Comparison of ENCODE assay signal across 11 cellular contexts in the genomic region with DNA sequence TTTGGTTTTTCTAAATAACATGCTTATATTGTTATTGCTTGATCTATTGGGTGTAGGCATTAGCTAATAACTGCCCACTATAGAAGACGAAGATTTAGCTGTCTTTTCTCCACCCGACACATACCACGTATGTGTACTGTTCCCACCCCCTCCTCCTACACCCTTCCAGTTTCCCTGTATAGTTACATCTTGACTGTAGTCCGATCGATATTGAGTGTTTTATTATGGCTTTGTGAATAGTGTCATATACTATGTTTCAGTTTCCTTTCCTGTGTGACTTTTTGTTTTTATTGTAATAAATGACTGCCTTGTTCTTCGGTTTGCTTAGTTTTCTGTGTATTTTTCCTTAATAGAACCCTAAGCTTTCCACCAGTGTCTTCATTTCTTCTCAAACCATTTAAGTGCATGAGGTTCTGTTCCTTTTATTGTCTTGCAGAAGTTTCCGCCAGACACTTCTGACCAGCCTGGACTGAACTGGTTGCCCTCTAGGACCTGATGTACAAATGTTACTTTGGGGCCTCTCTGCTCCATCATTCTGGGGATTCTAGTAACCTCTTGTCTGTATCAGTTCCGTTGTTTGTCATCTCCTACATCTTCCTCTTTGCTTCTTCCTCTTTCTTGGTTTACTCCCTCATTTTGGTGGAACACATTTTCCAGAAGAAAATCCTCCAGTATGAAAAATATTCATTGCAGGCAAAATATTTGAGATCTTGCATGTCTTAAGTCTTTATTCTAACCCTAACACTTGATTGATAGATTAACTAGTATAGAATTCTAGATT.
DNase-seq lines count a peak whose midpoint lies in the region; ATAC-seq and TF ChIP-seq lines count a peak whose summit lies in the region.
"Had no signal": no experiment of that assay in that cellular context is flagged by ENCODE, and none has a peak within 500 bp of the region (broad histone marks: within the 10 kb centered on the region; RNA-seq: fewer than 3 reads in every experiment).

No MANE protein-coding gene starts in this region.

- no peak for DNase-seq in activated naive CD8-positive, alpha-beta T cell treated with anti-CD3 and anti-CD28 coated beads, Interleukin-2, amount 50 U/mL, for 24 hours
- peak; percentile 97 for DNase-seq in MV-4-11 (lab: John Stamatoyannopoulos, UW)
- DNase-seq in stimulated activated effector memory CD8-positive, alpha-beta T cell treated with anti-CD3 and anti-CD28 coated beads, Interleukin-12 subunit alpha, Interleukin-12 subunit beta, amount 100 ng/mL, for 72 hours (ENCODE audit: low spot score in 2 of 2): no peak
- DNase-seq in H7: no peak
- DNase-seq in sigmoid colon: no peak
- no peak for DNase-seq in mesothelial cell of epicardium (ENCODE audit: low spot score in 2 of 2, unreplicated experiment in 2 of 2)
- DNase-seq: effector memory CD4-positive, alpha-beta T cell; NCI-H69 had no signal

- peaks cover 16% of the 10 kb centered on the region for H3K4me1 Mint-ChIP-seq in activated naive CD8-positive, alpha-beta T cell (ENCODE audit: low read depth)
- H3K4me1 Mint-ChIP-seq in activated naive CD8-positive, alpha-beta T cell treated with anti-CD3 and anti-CD28 coated beads, Interleukin-2, amount 50 U/mL, for 24 hours: peaks cover 61% of the 10 kb centered on the region
- peaks cover 8% of the 10 kb centered on the region for H3K4me1 Mint-ChIP-seq in stimulated activated effector memory CD8-positive, alpha-beta T cell treated with anti-CD3 and anti-CD28 coated beads, Interleukin-12 subunit alpha, Interleukin-12 subunit beta, amount 100 ng/mL, for 72 hours
- H3K4me1 Mint-ChIP-seq in mesothelial cell of epicardium: peaks cover 16% of the 10 kb centered on the region

- no peak for ATAC-seq in activated naive CD8-positive, alpha-beta T cell treated with anti-CD3 and anti-CD28 coated beads, Interleukin-2, amount 50 U/mL, for 24 hours
- peak; percentile 40 for ATAC-seq in HG02678 (IDR thresholded peaks at IDR 0.05; ENCODE audit: unreplicated experiment)
- peak; percentile 68 for ATAC-seq in stimulated activated effector memory CD8-positive, alpha-beta T cell treated with anti-CD3 and anti-CD28 coated beads, Interleukin-12 subunit alpha, Interleukin-12 subunit beta, amount 100 ng/mL, for 72 hours
- ATAC-seq: HCT116 had no signal

- no peak overlapping the region for H3K27ac ChIP-seq in sigmoid colon

- H3K4me3 Mint-ChIP-seq in activated naive CD8-positive, alpha-beta T cell: no peak overlapping the region
- H3K4me3 Mint-ChIP-seq in activated naive CD8-positive, alpha-beta T cell treated with anti-CD3 and anti-CD28 coated beads, Interleukin-2, amount 50 U/mL, for 24 hours: no peak overlapping the region
- no peak overlapping the region for H3K4me3 Mint-ChIP-seq in stimulated activated effector memory CD8-positive, alpha-beta T cell treated with anti-CD3 and anti-CD28 coated beads, Interleukin-12 subunit alpha, Interleukin-12 subunit beta, amount 100 ng/mL, for 72 hours
- no peak overlapping the region for H3K4me3 Mint-ChIP-seq in mesothelial cell of epicardium

- no peaks in the 10 kb centered on the region for H3K9me3 ChIP-seq in sigmoid colon

- 66 to 79% methylated on average over 8 of the region's 8 CpGs for WGBS in sigmoid colon, 2 donors

- H3K27me3 Mint-ChIP-seq in activated naive CD8-positive, alpha-beta T cell: peaks cover 7% of the 10 kb centered on the region
- peaks cover 2% of the 10 kb centered on the region for H3K27me3 Mint-ChIP-seq in activated naive CD8-positive, alpha-beta T cell treated with anti-CD3 and anti-CD28 coated beads, Interleukin-2, amount 50 U/mL, for 24 hours
- peaks cover 2% of the 10 kb centered on the region for H3K27me3 Mint-ChIP-seq in mesothelial cell of epicardium (ENCODE audit: low read depth)

- no peak for TF ChIP-seq POLR2A in sigmoid colon (IDR thresholded peaks at IDR 0.05)

- peak overlapping the region; percentile 4 for H3K27ac Mint-ChIP-seq in activated naive CD8-positive, alpha-beta T cell
- no peak overlapping the region for H3K27ac Mint-ChIP-seq in activated naive CD8-positive, alpha-beta T cell treated with anti-CD3 and anti-CD28 coated beads, Interleukin-2, amount 50 U/mL, for 24 hours
- H3K27ac Mint-ChIP-seq in stimulated activated effector memory CD8-positive, alpha-beta T cell treated with anti-CD3 and anti-CD28 coated beads, Interleukin-12 subunit alpha, Interleukin-12 subunit beta, amount 100 ng/mL, for 72 hours: no peak overlapping the region
- no peak overlapping the region for H3K27ac Mint-ChIP-seq in mesothelial cell of epicardium

- TF ChIP-seq EP300 in sigmoid colon (IDR thresholded peaks at IDR 0.05): no peak

- intact Hi-C loops in sigmoid colon (cut with DNase I): loop anchor here (5.0 kb wide), 1 partner anchor 245 kb away; a partner anchor contains a TSS

- H3K9me3 Mint-ChIP-seq in activated naive CD8-positive, alpha-beta T cell (ENCODE audit: low read depth): no peaks in the 10 kb centered on the region
- H3K9me3 Mint-ChIP-seq in activated naive CD8-positive, alpha-beta T cell treated with anti-CD3 and anti-CD28 coated beads, Interleukin-2, amount 50 U/mL, for 24 hours: peaks cover 7% of the 10 kb centered on the region
- H3K9me3 Mint-ChIP-seq in stimulated activated effector memory CD8-positive, alpha-beta T cell treated with anti-CD3 and anti-CD28 coated beads, Interleukin-12 subunit alpha, Interleukin-12 subunit beta, amount 100 ng/mL, for 72 hours: no peaks in the 10 kb centered on the region
- no peaks in the 10 kb centered on the region for H3K9me3 Mint-ChIP-seq in mesothelial cell of epicardium

- no peak overlapping the region for H3K4me3 ChIP-seq in H7 (ENCODE audit: insufficient read depth, low read depth, low read length)
- H3K4me3 ChIP-seq in sigmoid colon: no peak overlapping the region

- peaks cover 3% of the 10 kb centered on the region for H3K36me3 Mint-ChIP-seq in activated naive CD8-positive, alpha-beta T cell
- H3K36me3 Mint-ChIP-seq in activated naive CD8-positive, alpha-beta T cell treated with anti-CD3 and anti-CD28 coated beads, Interleukin-2, amount 50 U/mL, for 24 hours (ENCODE audit: low read depth): no peaks in the 10 kb centered on the region
- no peaks in the 10 kb centered on the region for H3K36me3 Mint-ChIP-seq in stimulated activated effector memory CD8-positive, alpha-beta T cell treated with anti-CD3 and anti-CD28 coated beads, Interleukin-12 subunit alpha, Interleukin-12 subunit beta, amount 100 ng/mL, for 72 hours
- no peaks in the 10 kb centered on the region for H3K36me3 Mint-ChIP-seq in mesothelial cell of epicardium

- H3K36me3 ChIP-seq in H7 (replicated peaks; ENCODE audit: control insufficient read depth, insufficient read depth, low read length) (no peaks in the 10 kb centered on the region), sigmoid colon (no peaks in the 10 kb centered on the region)

- H3K4me1 ChIP-seq in sigmoid colon: peaks cover 0 to 20% (median 13%) of the 10 kb centered on the region in 4 donors

- TF ChIP-seq CTCF in sigmoid colon (IDR thresholded peaks at IDR 0.05): no peak
- TF ChIP-seq CTCF in mesothelial cell of epicardium (IDR thresholded peaks at IDR 0.05; ENCODE audit: unreplicated experiment): no peak

- no peaks in the 10 kb centered on the region for H3K27me3 ChIP-seq in H7 (ENCODE audit: control insufficient read depth, insufficient read depth, low read length)
- no peaks in the 10 kb centered on the region for H3K27me3 ChIP-seq in sigmoid colon
